Comparison of ENCODE assay signal across 8 cellular contexts in genomic region chr9:133103183-133103986, GRCh38. TPM values are rescaled to one million over a fixed set of nuclear protein-coding genes. Genes with fewer than 3 reads are reported as not detected.
A peak's percentile ranks its signal among the peaks of the same experiment; 100 is the strongest.
DNase-seq lines count a peak whose midpoint lies in the region; ATAC-seq, FAIRE-seq and TF ChIP-seq lines count a peak whose summit lies in the region.

No MANE protein-coding gene starts in this region.

- FAIRE-seq in GM12891 (lab: Jason Lieb, UNC) = peak; percentile 90

- TF ChIP-seq CTCF in left ventricle myocardium inferior (IDR thresholded peaks at IDR 0.05; ENCODE audit: borderline replicate concordance) (peak; percentile 98), retinal pigment epithelial cell (conservative IDR thresholded peaks at IDR 0.05; ENCODE audit: low read depth, low read length) (peak; percentile 92)

- intact Hi-C loops in left ventricle myocardium inferior (cut with micrococcal nuclease) = no loop called here

- H3K4me1 ChIP-seq in left ventricle myocardium inferior = peaks cover 17% of the 10 kb centered on the region

- H3K27me3 ChIP-seq in left ventricle myocardium inferior (ENCODE audit: low read depth) = no peaks in the 10 kb centered on the region

- H3K4me3 ChIP-seq in left ventricle myocardium inferior (no peak overlapping the region), retinal pigment epithelial cell (ENCODE audit: low read length) (no peak overlapping the region)

- H3K9me3 ChIP-seq in left ventricle myocardium inferior (replicated peaks) = no peaks in the 10 kb centered on the region

- peak; percentile 87 for ATAC-seq in SK-N-SH treated with all-trans-retinoic acid at 6 μM for 48 hours
- no peak for ATAC-seq in GM19463 (IDR thresholded peaks at IDR 0.05; ENCODE audit: unreplicated experiment)
- no peak for ATAC-seq in HG03378 (IDR thresholded peaks at IDR 0.05; ENCODE audit: unreplicated experiment)

- H3K36me3 ChIP-seq in left ventricle myocardium inferior = peaks cover 97% of the 10 kb centered on the region

- TF ChIP-seq POLR2A in GM12891 (IDR thresholded peaks at IDR 0.05; ENCODE audit: low read depth, low read length) = no peak

- DNase-seq in A172 (ENCODE audit: low spot score) = peak; percentile 56
- DNase-seq in GM12891 (ENCODE audit: insufficient read length, low spot score) = peak; percentile 78
- DNase-seq in anterior cingulate cortex (lab: John Stamatoyannopoulos, UW) = peak in 49 of 58 donors; percentile 19 to 77 (median 52)
- peak; percentile 70 for DNase-seq in left ventricle myocardium inferior
- no peak for DNase-seq in retinal pigment epithelial cell (ENCODE audit: low read depth)

- H3K27ac ChIP-seq in left ventricle myocardium inferior (replicated peaks) = peak overlapping the region; percentile 9

TF ChIP-seq in GM12891, 5 proteins besides CTCF, POLR2A, EP300 and RAD21:
- TF ChIP-seq PAX5 (IDR thresholded peaks at IDR 0.05; ENCODE audit: insufficient read depth, low read length, severe bottlenecking) (no peak), POLR2AphosphoS5 (IDR thresholded peaks at IDR 0.05; ENCODE audit: low read depth, low read length) (peak; percentile 36; the same call in 1 of the 2 replicates)

TF ChIP-seq in SK-N-SH treated with all-trans-retinoic acid at 6 μM for 48 hours, 23 proteins besides CTCF, POLR2A, EP300 and RAD21:
- TF ChIP-seq ZNF70 (CRISPR knock-in tag; IDR thresholded peaks at IDR 0.05) (peak; percentile 99), PPARA (CRISPR knock-in tag; IDR thresholded peaks at IDR 0.05; ENCODE audit: borderline replicate concordance) (no peak)

RNA-seq across cellular contexts. Expression of gene RALGDS, which starts 17.7 kb away (rescaled TPM):
- total RNA-seq in A172 (2014; rRNA removed; shearing (Covaris generic)) = 26.2 and 38.2 TPM in 2 replicates
- polyA plus RNA-seq in GM12891 (2012; ENCODE audit: low read depth, missing spikeins) = 27.7 TPM
- total RNA-seq in left ventricle myocardium inferior = 24.6 TPM

RNA-seq across cellular contexts. Expression of gene CEL, which starts 41.6 kb away (rescaled TPM):
- 0.77 and 1.0 TPM in 2 replicates for total RNA-seq in A172 (2014; rRNA removed; shearing (Covaris generic))
- polyA plus RNA-seq in GM12891 (2012; ENCODE audit: low read depth, missing spikeins) = 0.89 TPM
- 1.9 TPM for total RNA-seq in left ventricle myocardium inferior
